Comparison of ENCODE assay signal across 16 cellular contexts in genomic region chr5:9316733-9317132, GRCh38.
DNase-seq lines count a peak whose midpoint lies in the region; ATAC-seq, FAIRE-seq and TF ChIP-seq lines count a peak whose summit lies in the region.
"Had no signal": no experiment of that assay in that cellular context is flagged by ENCODE, and none has a peak within 500 bp of the region (broad histone marks: within the 10 kb centered on the region; RNA-seq: fewer than 3 reads in every experiment).

No MANE protein-coding gene starts in this region.

- H3K4me1 Mint-ChIP-seq in MCF 10A (ENCODE audit: insufficient read depth, unreplicated experiment) = no peaks in the 10 kb centered on the region
- H3K4me1 Mint-ChIP-seq: B cell had no signal

- no peak overlapping the region for H2AFZ ChIP-seq in mammary epithelial cell (ENCODE audit: low read depth, low read length)
- H2AFZ ChIP-seq: GM23248 had no signal

- H3K27me3 ChIP-seq in mammary epithelial cell (ENCODE audit: insufficient read depth, low read length) (no peaks in the 10 kb centered on the region), pancreas (no peaks in the 10 kb centered on the region)
- H3K27me3 ChIP-seq: Peyer's patch had no signal

- H3K9me3 Mint-ChIP-seq in MCF 10A (ENCODE audit: unreplicated experiment) = no peaks in the 10 kb centered on the region

- H3K27me3 Mint-ChIP-seq in MCF 10A (ENCODE audit: insufficient read depth, unreplicated experiment) = no peaks in the 10 kb centered on the region
- H3K27me3 Mint-ChIP-seq: B cell had no signal

- TF ChIP-seq CTCF in mammary epithelial cell (conservative IDR thresholded peaks at IDR 0.05 in 1 of 2, IDR thresholded peaks at IDR 0.05 in 1 of 2; ENCODE audit: extremely low read depth in 1 of 2, insufficient read depth in 1 of 2, low read depth in 1 of 2, low read length in 2 of 2) = no peak
- TF ChIP-seq CTCF in MCF 10A (IDR thresholded peaks at IDR 0.05; ENCODE audit: unreplicated experiment) = no peak
- no peak for TF ChIP-seq CTCF in epithelial cell of esophagus (IDR thresholded peaks at IDR 0.05; ENCODE audit: insufficient read depth, low read depth, low read length, missing control alignments)
- TF ChIP-seq CTCF in pancreas (IDR thresholded peaks at IDR 0.05) = no peak

- H3K27ac ChIP-seq in mammary epithelial cell (ENCODE audit: insufficient read depth, low read depth, low read length) (no peak overlapping the region), pancreas (no peak overlapping the region)
- H3K27ac ChIP-seq: GM23248, Peyer's patch, SK-N-MC had no signal

- peak overlapping the region; percentile 21 for H3K4me2 ChIP-seq in mammary epithelial cell (ENCODE audit: insufficient read depth, low read depth, low read length)

- H3K27ac Mint-ChIP-seq in MCF 10A (ENCODE audit: low read depth, unreplicated experiment) = no peak overlapping the region
- H3K27ac Mint-ChIP-seq: B cell had no signal

- in situ Hi-C loops in mammary epithelial cell (cut with MboI; ENCODE audit: low sequenced_read_pairs in 2 of 2) = no loop called here

- BruUV-seq in mammary epithelial cell (replicated peaks; lab: Mats Ljungman, UMichigan) = no TSS peak
- BruUV-seq in MCF 10A (replicated peaks; lab: Mats Ljungman, UMichigan) = no TSS peak

- no peak overlapping the region for H3K9ac ChIP-seq in mammary epithelial cell (ENCODE audit: insufficient read depth, low read length)
- H3K9ac ChIP-seq: GM23248 had no signal

- no peak overlapping the region for H3K4me3 Mint-ChIP-seq in MCF 10A (ENCODE audit: unreplicated experiment)
- H3K4me3 Mint-ChIP-seq: B cell had no signal

- CTCF ChIA-PET in mammary epithelial cell (lab: Charles Lee; ENCODE audit: low non-redundant PET) = no interaction called here
- CTCF ChIA-PET in MCF 10A (lab: Yijun Ruan, JAX) = interaction anchor here (0.7 kb wide), 1 partner anchor 481 kb away, joined by 3 read pairs; no protein-coding TSS in a partner anchor

- no peaks in the 10 kb centered on the region for H3K36me3 Mint-ChIP-seq in MCF 10A (ENCODE audit: insufficient read depth, unreplicated experiment)

- intact Hi-C loops in mammary epithelial cell (cut with micrococcal nuclease) = no loop called here
- intact Hi-C loops in MCF 10A (cut with micrococcal nuclease) = no loop called here
- intact Hi-C loops in pancreas (cut with DNase I) = no loop called here

- no peaks in the 10 kb centered on the region for H3K36me3 ChIP-seq in mammary epithelial cell (ENCODE audit: insufficient read depth, low read length)
- no peaks in the 10 kb centered on the region for H3K36me3 ChIP-seq in pancreas
- H3K36me3 ChIP-seq: Peyer's patch had no signal

- no peak for FAIRE-seq in pancreas (lab: Jason Lieb, UNC)

- H3K9me3 ChIP-seq in mammary epithelial cell (replicated peaks; ENCODE audit: insufficient read depth, low read length) = no peaks in the 10 kb centered on the region
- no peaks in the 10 kb centered on the region for H3K9me3 ChIP-seq in pancreas
- H3K9me3 ChIP-seq: Peyer's patch had no signal

- peaks cover 8% of the 10 kb centered on the region for H3K4me1 ChIP-seq in mammary epithelial cell (ENCODE audit: insufficient read depth, low read length)
- no peaks in the 10 kb centered on the region for H3K4me1 ChIP-seq in pancreas
- H3K4me1 ChIP-seq: Peyer's patch had no signal

- DNase-seq in mammary epithelial cell (peak; percentile 57), MCF 10A (ENCODE audit: unreplicated experiment) (no peak), epithelial cell of esophagus (ENCODE audit: low read depth) (peak; percentile 41), pancreas (no peak), NCI-H748 treated with DMSO at 0.1 percent for 48 hours (lab: John Stamatoyannopoulos, UW) (no peak), anterior cingulate cortex (lab: John Stamatoyannopoulos, UW) (no peak)
- DNase-seq: GM23248, NCI-H1092 treated with DMSO at 0.1 percent for 48 hours, NCI-H2081, NCI-H524 treated with DMSO at 0.1 percent for 48 hours, Peyer's patch had no signal

- dilution Hi-C loops in mammary epithelial cell (cut with HindIII; ENCODE audit: low sequenced_read_pairs) = no loop called here

- H4K20me1 ChIP-seq in mammary epithelial cell (ENCODE audit: insufficient read depth, low read length) = no peaks in the 10 kb centered on the region

- ATAC-seq in pancreas (peak in 3 of 4 donors; percentile 63 to 81 (median 67)), HG03571 (IDR thresholded peaks at IDR 0.05; ENCODE audit: unreplicated experiment) (no peak)
- ATAC-seq: HCT116, Right ventricle myocardium inferior had no signal

- no peaks in the 10 kb centered on the region for H3K79me2 ChIP-seq in mammary epithelial cell (ENCODE audit: insufficient read depth, low read length)

- POLR2A ChIA-PET in MCF 10A (lab: Yijun Ruan, JAX) = no interaction called here

- H3K4me3 ChIP-seq in mammary epithelial cell (replicated peaks in 1 of 3; ENCODE audit: insufficient read depth in 1 of 3, low read depth in 2 of 3, low read length in 3 of 3) = no peak overlapping the region
- no peak overlapping the region for H3K4me3 ChIP-seq in epithelial cell of esophagus (ENCODE audit: low read length)
- H3K4me3 ChIP-seq in pancreas = no peak overlapping the region
- H3K4me3 ChIP-seq: GM23248, Peyer's patch, SK-N-MC had no signal

Comparison
In these comparisons a context has a peak if more than half of its experiments do, and no peak if none do; other contexts are left out.
1. DNase-seq: peak in mammary epithelial cell (single experiment) and epithelial cell of esophagus (single experiment); none in MCF 10A (single experiment), pancreas (0 of 6), NCI-H748 treated with DMSO at 0.1 percent for 48 hours (single experiment) and anterior cingulate cortex (0 of 58).